ENCODE assay signal across 26 cellular contexts in the genomic region with DNA sequence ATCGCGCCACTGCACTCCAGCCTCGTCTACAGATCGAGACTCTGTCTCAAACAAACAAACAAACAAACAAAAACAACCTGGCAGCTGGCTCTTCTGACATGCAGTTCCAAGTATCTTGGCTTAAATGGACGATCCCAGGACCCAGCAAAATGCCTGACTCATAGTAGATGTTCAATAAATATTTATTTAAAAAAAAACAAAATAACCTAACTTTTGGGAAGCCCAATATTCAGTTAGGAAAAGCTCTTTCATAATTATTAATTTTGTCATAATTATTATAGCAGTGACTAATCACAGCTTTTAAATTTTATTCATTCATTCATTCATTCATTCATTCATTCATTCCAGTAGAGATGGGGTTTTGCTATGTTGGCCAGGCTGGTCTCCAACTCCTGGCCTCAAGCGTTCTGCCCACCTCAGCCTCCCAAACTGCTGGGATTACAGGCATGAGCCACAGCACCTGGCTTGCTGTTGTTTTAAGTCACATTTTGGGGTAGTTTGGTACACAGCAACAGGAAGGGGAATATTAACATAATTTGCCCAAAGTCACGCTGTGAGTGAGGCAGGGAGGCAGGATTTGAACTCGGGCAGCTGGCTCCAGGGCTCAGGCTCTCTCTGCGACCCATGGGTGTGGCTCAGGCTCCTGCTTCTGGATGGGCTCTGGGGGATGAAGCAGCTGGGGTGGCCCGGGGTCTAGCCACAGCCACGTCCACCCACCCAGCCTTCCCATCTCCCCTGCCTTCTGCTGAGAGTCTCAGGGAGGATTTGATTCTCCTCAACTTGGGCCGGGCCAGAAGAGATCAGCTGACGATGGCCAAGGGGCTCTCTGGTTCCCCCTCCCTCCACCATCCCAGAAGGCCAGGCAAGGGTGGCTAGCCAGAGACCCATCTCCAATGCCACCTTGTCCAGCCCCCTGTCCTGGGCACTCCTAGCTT. TPM values are rescaled to one million over a fixed set of nuclear protein-coding genes. Genes with fewer than 3 reads are reported as not detected.
"Had no signal": no experiment of that assay in that cellular context is flagged by ENCODE, and none has a peak within 500 bp of the region (broad histone marks: within the 10 kb centered on the region; RNA-seq: fewer than 3 reads in every experiment).

No MANE protein-coding gene starts in this region.

- H3K4me2 ChIP-seq: KMS-11, SK-N-SH had no signal

- H3K27ac ChIP-seq: HL-60, KMS-11, RWPE1 had no signal

- ATAC-seq: Panc1, PC-3, T-cell had no signal

- DNase-seq: Kasumi-1, MM.1S, NCI-H1092 treated with DMSO at 0.1 percent for 48 hours, NCI-H1436, NCI-H187, NCI-H2029, NCI-H2081 treated with DMSO at 0.1 percent for 48 hours, NCI-H2171, NCI-H226, NCI-H446, NCI-H510A, NCI-H524 treated with DMSO at 0.1 percent for 48 hours, NCI-H69, NCI-H774, PC-3, SHP77, SK-N-SH, SW 1271, T-cell had no signal

- H3K36me3 Mint-ChIP-seq: T-cell had no signal

- H3K9ac ChIP-seq: KMS-11, SK-N-SH had no signal

- H3K27ac Mint-ChIP-seq: T-cell had no signal

- FAIRE-seq: HTR-8/SVneo had no signal

- H3K9me3 Mint-ChIP-seq: T-cell had no signal

- H3K4me3 Mint-ChIP-seq: T-cell had no signal

- H3K9me2 ChIP-seq: SK-N-SH had no signal

- H3K9me3 ChIP-seq: SK-N-SH had no signal

- H3K4me1 Mint-ChIP-seq: T-cell had no signal

RNA-seq across cellular contexts. Expression of a gene that starts 2.4 kb away (rescaled TPM):
- total RNA-seq: OCI-LY7, PC-3, SK-MEL-5 had no signal

RNA-seq across cellular contexts. Expression of a gene that starts 20.8 kb away (rescaled TPM):
- total RNA-seq: OCI-LY7 had no signal
